Comparison of ENCODE assay signal across 17 cellular contexts in the genomic region with DNA sequence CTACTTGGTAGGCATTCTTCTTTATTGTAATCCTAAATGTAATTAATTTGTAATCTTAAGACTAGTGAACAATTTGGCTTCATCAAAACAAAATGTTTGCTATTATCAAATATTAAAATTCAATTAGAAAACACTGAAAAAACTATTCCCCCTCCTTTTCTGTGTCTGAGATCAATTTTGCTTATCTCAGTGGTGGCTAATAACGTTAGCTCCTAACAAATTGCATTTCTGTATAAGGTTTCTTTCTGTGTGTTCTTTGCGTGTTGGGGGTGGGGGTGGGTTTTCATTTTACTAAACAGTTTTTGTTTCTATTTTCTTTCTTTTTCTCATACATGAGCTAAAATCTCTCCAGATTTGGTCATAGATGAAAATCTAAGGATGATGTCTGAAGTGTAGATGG. TPM values are rescaled to one million over a fixed set of nuclear protein-coding genes. Genes with fewer than 3 reads are reported as not detected.
DNase-seq lines count a peak whose midpoint lies in the region; ATAC-seq and TF ChIP-seq lines count a peak whose summit lies in the region.
"Had no signal": no experiment of that assay in that cellular context is flagged by ENCODE, and none has a peak within 500 bp of the region (broad histone marks: within the 10 kb centered on the region; RNA-seq: fewer than 3 reads in every experiment).

No MANE protein-coding gene starts in this region.

- no peaks in the 10 kb centered on the region for H4K20me1 ChIP-seq in GM23338 (replicated peaks; ENCODE audit: insufficient read depth)
- H4K20me1 ChIP-seq: BLaER1 treated with 17β-estradiol and CSF1 and Interleukin-3, amounts not matched to agents 10 nM and 100 nM had no signal

- POLR2A ChIA-PET in activated CD8-positive, alpha-beta T cell treated with anti-CD3 and anti-CD28 coated beads for 36 hours (lab: Charles Lee) = no interaction called here

- H3K27me3 Mint-ChIP-seq in GM23338 (ENCODE audit: insufficient read depth, low read depth, poor library complexity) = peaks cover 4% of the 10 kb centered on the region
- peaks cover 1% of the 10 kb centered on the region for H3K27me3 Mint-ChIP-seq in activated CD8-positive, alpha-beta T cell treated with anti-CD3 and anti-CD28 coated beads for 36 hours

- DNase-seq in GM23338 (ENCODE audit: low spot score) = no peak
- no peak for DNase-seq in SK-N-MC (ENCODE audit: low read depth, low spot score)
- no peak for DNase-seq in activated CD8-positive, alpha-beta T cell treated with anti-CD3 and anti-CD28 coated beads for 36 hours
- DNase-seq in NCI-H526 (lab: John Stamatoyannopoulos, UW) = no peak
- DNase-seq in substantia nigra (lab: John Stamatoyannopoulos, UW) = no peak
- DNase-seq: 8988T; ACHN; Caco-2; Calu3; CD4-positive, alpha-beta T cell; CD8-positive, alpha-beta T cell; DMS79 treated with DMSO at 0.1 percent for 48 hours; GF-D8 had no signal

- H3K27ac Mint-ChIP-seq in GM23338 = peak overlapping the region; percentile 72
- H3K27ac Mint-ChIP-seq in activated CD8-positive, alpha-beta T cell treated with anti-CD3 and anti-CD28 coated beads for 36 hours = no peak overlapping the region
- H3K27ac Mint-ChIP-seq: CD4-positive, alpha-beta T cell; CD8-positive, alpha-beta T cell had no signal

- H3F3A ChIP-seq in GM23338 (replicated peaks; ENCODE audit: low read depth) = no peaks in the 10 kb centered on the region

- H3K9me2 ChIP-seq in GM23338 (ENCODE audit: insufficient read depth) = no peaks in the 10 kb centered on the region

- CTCF ChIA-PET in activated CD8-positive, alpha-beta T cell treated with anti-CD3 and anti-CD28 coated beads for 36 hours (lab: Charles Lee) = interaction anchor here (1.9 kb wide), 1 partner anchor 8 kb away, joined by 4 read pairs; no protein-coding TSS in a partner anchor

- H3K4me1 Mint-ChIP-seq in GM23338 = peaks cover 43% of the 10 kb centered on the region
- H3K4me1 Mint-ChIP-seq in activated CD8-positive, alpha-beta T cell treated with anti-CD3 and anti-CD28 coated beads for 36 hours (ENCODE audit: low read depth) = no peaks in the 10 kb centered on the region

- ATAC-seq in GM23338 (no peak), SK-N-SH treated with all-trans-retinoic acid at 6 μM for 48 hours (no peak), HG02973 (IDR thresholded peaks at IDR 0.05; ENCODE audit: unreplicated experiment) (no peak)
- no peak for ATAC-seq in activated CD8-positive, alpha-beta T cell treated with anti-CD3 and anti-CD28 coated beads for 36 hours
- ATAC-seq: CD8-positive, alpha-beta T cell had no signal

- no peaks in the 10 kb centered on the region for H3K79me2 ChIP-seq in GM23338 (replicated peaks; ENCODE audit: insufficient read depth)

- H3K27ac ChIP-seq in GM23338 (ENCODE audit: low read depth) (no peak overlapping the region), SK-N-MC (peak overlapping the region; percentile 75; the same call in 1 of the 2 replicates), substantia nigra (ENCODE audit: low read depth, low read length, poor library complexity, severe bottlenecking) (no peak overlapping the region)
- H3K27ac ChIP-seq: BLaER1 treated with 17β-estradiol and CSF1 and Interleukin-3, amounts not matched to agents 10 nM and 100 nM; C4-2B had no signal

- no peaks in the 10 kb centered on the region for H3K36me3 ChIP-seq in GM23338 (ENCODE audit: insufficient read depth)
- H3K36me3 ChIP-seq in SK-N-MC (ENCODE audit: insufficient read depth, low read length) = no peaks in the 10 kb centered on the region
- H3K36me3 ChIP-seq: BLaER1 treated with 17β-estradiol and CSF1 and Interleukin-3, amounts not matched to agents 10 nM and 100 nM had no signal

- no peak overlapping the region for H2AFZ ChIP-seq in GM23338

- H3K4me2 ChIP-seq in GM23338 = no peak overlapping the region
- H3K4me2 ChIP-seq: BLaER1 treated with 17β-estradiol and CSF1 and Interleukin-3, amounts not matched to agents 10 nM and 100 nM had no signal

- peaks cover 28% of the 10 kb centered on the region for H3K4me1 ChIP-seq in GM23338 (ENCODE audit: insufficient read depth)
- H3K4me1 ChIP-seq: BLaER1 treated with 17β-estradiol and CSF1 and Interleukin-3, amounts not matched to agents 10 nM and 100 nM had no signal

- H3K9me3 ChIP-seq in SK-N-MC (ENCODE audit: low read depth, low read length) = no peaks in the 10 kb centered on the region
- H3K9me3 ChIP-seq: BLaER1 treated with 17β-estradiol and CSF1 and Interleukin-3, amounts not matched to agents 10 nM and 100 nM; Caco-2 had no signal

- H3K4me3 ChIP-seq in GM23338 (no peak overlapping the region), SK-N-MC (peak overlapping the region; percentile 49)
- H3K4me3 ChIP-seq: BLaER1 treated with 17β-estradiol and CSF1 and Interleukin-3, amounts not matched to agents 10 nM and 100 nM had no signal

- no peak for TF ChIP-seq CTCF in GM23338 (conservative IDR thresholded peaks at IDR 0.05; ENCODE audit: low read depth in 2 of 2)
- TF ChIP-seq CTCF in activated CD8-positive, alpha-beta T cell treated with anti-CD3 and anti-CD28 coated beads for 36 hours (IDR thresholded peaks at IDR 0.05) = no peak

- H3K4me3 Mint-ChIP-seq in GM23338 = no peak overlapping the region
- H3K4me3 Mint-ChIP-seq in activated CD8-positive, alpha-beta T cell treated with anti-CD3 and anti-CD28 coated beads for 36 hours = no peak overlapping the region
- H3K4me3 Mint-ChIP-seq: CD4-positive, alpha-beta T cell; CD8-positive, alpha-beta T cell had no signal

- no peaks in the 10 kb centered on the region for H3K27me3 ChIP-seq in GM23338 (ENCODE audit: insufficient read depth)
- H3K27me3 ChIP-seq: BLaER1 treated with 17β-estradiol and CSF1 and Interleukin-3, amounts not matched to agents 10 nM and 100 nM had no signal

- no peaks in the 10 kb centered on the region for H3K9me3 Mint-ChIP-seq in GM23338
- H3K9me3 Mint-ChIP-seq in activated CD8-positive, alpha-beta T cell treated with anti-CD3 and anti-CD28 coated beads for 36 hours = no peaks in the 10 kb centered on the region
- H3K9me3 Mint-ChIP-seq: CD4-positive, alpha-beta T cell; CD8-positive, alpha-beta T cell had no signal

- intact Hi-C loops in activated CD8-positive, alpha-beta T cell treated with anti-CD3 and anti-CD28 coated beads for 36 hours (cut with micrococcal nuclease) = no loop called here

- H3K9ac ChIP-seq in SK-N-MC (ENCODE audit: insufficient read length) = no peak overlapping the region
- H3K9ac ChIP-seq: BLaER1 treated with 17β-estradiol and CSF1 and Interleukin-3, amounts not matched to agents 10 nM and 100 nM had no signal

- H3K36me3 Mint-ChIP-seq in GM23338 (ENCODE audit: low read depth) = no peaks in the 10 kb centered on the region
- no peaks in the 10 kb centered on the region for H3K36me3 Mint-ChIP-seq in activated CD8-positive, alpha-beta T cell treated with anti-CD3 and anti-CD28 coated beads for 36 hours (ENCODE audit: low read depth)
- H3K36me3 Mint-ChIP-seq: CD8-positive, alpha-beta T cell had no signal

TF ChIP-seq in GM23338, 12 proteins besides CTCF, POLR2A, EP300 and RAD21:
- no peak for TF ChIP-seq JUNB (IDR thresholded peaks at IDR 0.05; ENCODE audit: unreplicated experiment)
- no peak for TF ChIP-seq ZNF114 (CRISPR knock-in tag; IDR thresholded peaks at IDR 0.05)
- no peak for TF ChIP-seq CREB1 (CRISPR knock-in tag; IDR thresholded peaks at IDR 0.05; ENCODE audit: low read depth)
- no peak for TF ChIP-seq EZH2phosphoT487 (IDR thresholded peaks at IDR 0.05; ENCODE audit: unreplicated experiment)
- TF ChIP-seq ZNF331 (CRISPR knock-in tag; IDR thresholded peaks at IDR 0.05; ENCODE audit: low read depth) = no peak

TF ChIP-seq in SK-N-SH treated with all-trans-retinoic acid at 6 μM for 48 hours, 23 proteins besides CTCF, POLR2A, EP300 and RAD21:
- TF ChIP-seq GLIS3 (CRISPR knock-in tag; IDR thresholded peaks at IDR 0.05) (no peak), TOX (CRISPR knock-in tag; IDR thresholded peaks at IDR 0.05; ENCODE audit: borderline replicate concordance) (no peak), TCF4 (CRISPR knock-in tag; IDR thresholded peaks at IDR 0.05; ENCODE audit: borderline replicate concordance) (peak; percentile 30; the same call in 1 of the 2 replicates)
- TF ChIP-seq, protein P1, sequence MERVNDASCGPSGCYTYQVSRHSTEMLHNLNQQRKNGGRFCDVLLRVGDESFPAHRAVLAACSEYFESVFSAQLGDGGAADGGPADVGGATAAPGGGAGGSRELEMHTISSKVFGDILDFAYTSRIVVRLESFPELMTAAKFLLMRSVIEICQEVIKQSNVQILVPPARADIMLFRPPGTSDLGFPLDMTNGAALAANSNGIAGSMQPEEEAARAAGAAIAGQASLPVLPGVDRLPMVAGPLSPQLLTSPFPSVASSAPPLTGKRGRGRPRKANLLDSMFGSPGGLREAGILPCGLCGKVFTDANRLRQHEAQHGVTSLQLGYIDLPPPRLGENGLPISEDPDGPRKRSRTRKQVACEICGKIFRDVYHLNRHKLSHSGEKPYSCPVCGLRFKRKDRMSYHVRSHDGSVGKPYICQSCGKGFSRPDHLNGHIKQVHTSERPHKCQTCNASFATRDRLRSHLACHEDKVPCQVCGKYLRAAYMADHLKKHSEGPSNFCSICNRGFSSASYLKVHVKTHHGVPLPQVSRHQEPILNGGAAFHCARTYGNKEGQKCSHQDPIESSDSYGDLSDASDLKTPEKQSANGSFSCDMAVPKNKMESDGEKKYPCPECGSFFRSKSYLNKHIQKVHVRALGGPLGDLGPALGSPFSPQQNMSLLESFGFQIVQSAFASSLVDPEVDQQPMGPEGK (CRISPR knock-in tag; IDR thresholded peaks at IDR 0.05; ENCODE audit: borderline replicate concordance) = no peak

RNA-seq across cellular contexts. Expression of a gene that starts 54.0 kb away (rescaled TPM):
- 0.16 and 0.21 TPM in 2 replicates for total RNA-seq in GM23338 (2014; rRNA removed; shearing (Covaris generic))
- polyA plus RNA-seq in GM23338 (2016; fragmentation: Nextera tagmentation; extraction: Ambion mirVana) = 0.05 TPM in 2 replicates
- total RNA-seq in activated CD8-positive, alpha-beta T cell treated with anti-CD3 and anti-CD28 coated beads for 36 hours = not detected
- total RNA-seq: Caco-2; CD4-positive, alpha-beta T cell; CD8-positive, alpha-beta T cell had no signal
